ENCODE assay signal across 1 cellular context in genomic region chr1:43309626-43310025, GRCh38.
TF ChIP-seq lines count a peak whose summit lies in the region.

No MANE protein-coding gene starts in this region.

TF ChIP-seq in HCT116, 20 proteins besides CTCF, POLR2A, EP300 and RAD21 (continued from another document):
- TF ChIP-seq ZBTB33 (IDR thresholded peaks at IDR 0.05; ENCODE audit: extremely low read depth, insufficient replicate concordance, low read length) (no peak), EGR1 (IDR thresholded peaks at IDR 0.05; ENCODE audit: low read depth) (no peak), FOSL1 (IDR thresholded peaks at IDR 0.05; ENCODE audit: low read depth) (no peak)
